Comparison of ENCODE assay signal across 26 cellular contexts in the genomic region with DNA sequence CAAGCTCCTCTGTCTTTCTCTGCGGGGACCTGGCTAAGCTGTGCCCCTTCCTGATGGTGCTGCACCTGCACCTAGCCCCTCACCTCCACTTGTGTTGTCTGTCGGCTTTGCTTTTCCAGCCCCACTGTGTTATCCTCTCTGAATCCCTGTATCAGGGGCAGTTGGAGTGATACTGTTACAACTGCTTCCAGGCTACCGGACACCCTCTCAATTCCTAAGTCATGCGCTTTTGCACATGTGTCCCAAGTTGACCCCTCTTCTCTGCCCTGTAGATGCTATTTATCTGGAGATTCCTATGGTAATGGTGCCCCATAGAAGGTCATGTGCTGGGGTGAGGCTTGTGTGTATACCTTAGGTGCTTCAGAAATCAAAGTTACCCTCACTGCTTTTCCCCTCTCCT.
"Had no signal": no experiment of that assay in that cellular context is flagged by ENCODE, and none has a peak within 500 bp of the region (broad histone marks: within the 10 kb centered on the region; RNA-seq: fewer than 3 reads in every experiment).

No MANE protein-coding gene starts in this region.

- H3K9me3 Mint-ChIP-seq: immature natural killer cell; mesothelial cell of epicardium; naive thymus-derived CD4-positive, alpha-beta T cell; nephron had no signal

- H3K27me3 ChIP-seq: esophagus muscularis mucosa, foreskin keratinocyte, right lobe of liver, stomach, thyroid gland, vagina had no signal

- H3K27ac Mint-ChIP-seq: mesothelial cell of epicardium had no signal

- H3K4me3 ChIP-seq: coronary artery, esophagus muscularis mucosa, prostate gland, right lobe of liver, smooth muscle cell, stomach, thyroid gland, vagina had no signal

- ATAC-seq: foreskin keratinocyte; left colon; naive thymus-derived CD4-positive, alpha-beta T cell; right lobe of liver had no signal

- H3K4me2 ChIP-seq: smooth muscle cell had no signal

- H3K9me3 ChIP-seq: esophagus muscularis mucosa, prostate gland, right lobe of liver, stomach, thyroid gland, vagina had no signal

- H3K27me3 Mint-ChIP-seq: naive thymus-derived CD4-positive, alpha-beta T cell had no signal

- H3K36me3 ChIP-seq: prostate gland, right lobe of liver, thyroid gland, vagina had no signal

- H3K4me1 ChIP-seq: prostate gland, right lobe of liver, vagina had no signal

- H3K27ac ChIP-seq: coronary artery, esophagus muscularis mucosa, foreskin keratinocyte, prostate gland, right lobe of liver, stomach, thyroid gland, vagina had no signal

- DNase-seq: effector CD4-positive, alpha-beta T cell; foreskin keratinocyte; hypothalamus; immature natural killer cell; islet precursor cell; kidney glomerular epithelial cell; left colon; mesenchymal stem cell; naive thymus-derived CD4-positive, alpha-beta T cell; nucleus accumbens; stimulated activated CD4-positive, alpha-beta T cell treated with anti-CD3 and anti-CD28 coated beads, Interleukin-12 subunit alpha, Interleukin-12 subunit beta, amount 100 ng/mL, for 4 hours; stimulated activated CD4-positive, alpha-beta T cell treated with anti-CD3 and anti-CD28 coated beads, Interleukin-1b, Interleukin-23, amount 100 ng/mL, for 48 hours; stimulated activated CD4-positive, alpha-beta T cell treated with anti-CD3 and anti-CD28 coated beads, Interleukin-4, amount 100 ng/mL, for 1 hour; stimulated activated CD8-positive, alpha-beta memory T cell treated with anti-CD3 and anti-CD28 coated beads, Interleukin-4, amount 100 ng/mL, for 48 hours; stimulated activated naive CD4-positive, alpha-beta T cell treated with Interleukin-2 at 50 U/mL for 16 hours; stomach; thyroid gland; trophoblast cell had no signal

- H3K4me3 Mint-ChIP-seq: immature natural killer cell; mesothelial cell of epicardium; naive thymus-derived CD4-positive, alpha-beta T cell; nephron had no signal
